Comparison of ENCODE assay signal across 9 cellular contexts in genomic region chr22:36343070-36343719, GRCh38. TPM values are rescaled to one million over a fixed set of nuclear protein-coding genes. Genes with fewer than 3 reads are reported as not detected.
DNase-seq lines count a peak whose midpoint lies in the region; ATAC-seq, FAIRE-seq and TF ChIP-seq lines count a peak whose summit lies in the region.
"Had no signal": no experiment of that assay in that cellular context is flagged by ENCODE, and none has a peak within 500 bp of the region (broad histone marks: within the 10 kb centered on the region; RNA-seq: fewer than 3 reads in every experiment).

No MANE protein-coding gene starts in this region.

- H3K4me2 ChIP-seq in skeletal muscle satellite cell (ENCODE audit: low read length): no peak overlapping the region

- no peak for TF ChIP-seq CTCF in HFFc6 (IDR thresholded peaks at IDR 0.05)
- no peak for TF ChIP-seq CTCF in activated B cell treated with CpG ODN at 0.5 μM for 24 hours (IDR thresholded peaks at IDR 0.05)
- no peak for TF ChIP-seq CTCF in gastroesophageal sphincter (IDR thresholded peaks at IDR 0.05)
- no peak for TF ChIP-seq CTCF in WERI-Rb-1 (IDR thresholded peaks at IDR 0.05; ENCODE audit: low read depth, low read length)
- TF ChIP-seq CTCF in D721Med (IDR thresholded peaks at IDR 0.05; ENCODE audit: insufficient read depth, missing control alignments): no peak

- 0 to 44% methylated on average over 1 to 5 of the region's 5 CpGs for WGBS in gastroesophageal sphincter (ENCODE audit: low coverage in 1 of 2), 2 donors

- H3K4me3 ChIP-seq in gastroesophageal sphincter (no peak overlapping the region), skeletal muscle satellite cell (ENCODE audit: low read length) (no peak overlapping the region), WERI-Rb-1 (ENCODE audit: low read depth, low read length) (no peak overlapping the region)

- POLR2A ChIA-PET in activated B cell treated with CpG ODN at 0.5 μM for 24 hours (lab: Charles Lee): interaction anchor here (0.5 to 1.6 kb wide), 6 partner anchors 11 to 129 kb away, joined by 3 to 8 read pairs (median 6); no protein-coding TSS in a partner anchor

- intact Hi-C loops in activated B cell treated with CpG ODN at 0.5 μM for 24 hours (cut with micrococcal nuclease): no loop called here

- H3K36me3 Mint-ChIP-seq in HFFc6 (ENCODE audit: low read depth) (peaks cover 65% of the 10 kb centered on the region), activated B cell treated with CpG ODN at 0.5 μM for 24 hours (ENCODE audit: low read depth) (peaks cover 83% of the 10 kb centered on the region)

- no peak for TF ChIP-seq EP300 in gastroesophageal sphincter (IDR thresholded peaks at IDR 0.05)

- TF ChIP-seq POLR2A in gastroesophageal sphincter (IDR thresholded peaks at IDR 0.05): no peak

- DNase-seq in HFFc6 (no peak), activated B cell treated with CpG ODN at 0.5 μM for 24 hours (no peak), WERI-Rb-1 (no peak), D721Med (ENCODE audit: insufficient read length, low spot score) (no peak), NCI-H1930 (lab: John Stamatoyannopoulos, UW) (no peak)

- CTCF ChIA-PET in activated B cell treated with CpG ODN at 0.5 μM for 24 hours (lab: Charles Lee): interaction anchor here (1.2 kb wide), 1 partner anchor 127 kb away, joined by 3 read pairs; no protein-coding TSS in a partner anchor

- no peaks in the 10 kb centered on the region for H3K27me3 ChIP-seq in gastroesophageal sphincter
- no peaks in the 10 kb centered on the region for H3K27me3 ChIP-seq in skeletal muscle satellite cell (ENCODE audit: control insufficient read depth, insufficient read depth, low read length)
- H3K27me3 ChIP-seq in WERI-Rb-1 (ENCODE audit: insufficient read depth, low read depth, severe bottlenecking): no peaks in the 10 kb centered on the region

- H3K4me1 ChIP-seq in gastroesophageal sphincter (peaks cover 8 to 99% (median 59%) of the 10 kb centered on the region in 3 donors), skeletal muscle satellite cell (ENCODE audit: control insufficient read depth, insufficient read depth, low read length) (peaks cover 48% of the 10 kb centered on the region)
- H3K4me1 ChIP-seq: parathyroid adenoma had no signal

- peak overlapping the region; percentile 19; the same call in 1 of the 2 replicates for H3K4me3 Mint-ChIP-seq in HFFc6
- H3K4me3 Mint-ChIP-seq in activated B cell treated with CpG ODN at 0.5 μM for 24 hours: no peak overlapping the region

- no peak for FAIRE-seq in D721Med (lab: Jason Lieb, UNC)

- H3K36me3 ChIP-seq in gastroesophageal sphincter (peaks cover 3 to 84% of the 10 kb centered on the region in 2 donors), skeletal muscle satellite cell (ENCODE audit: insufficient read depth, low read length) (peaks cover 80% of the 10 kb centered on the region), WERI-Rb-1 (peaks cover 49% of the 10 kb centered on the region)

- no peaks in the 10 kb centered on the region for H3K9me3 ChIP-seq in gastroesophageal sphincter
- no peaks in the 10 kb centered on the region for H3K9me3 ChIP-seq in skeletal muscle satellite cell (replicated peaks; ENCODE audit: low read length)
- no peaks in the 10 kb centered on the region for H3K9me3 ChIP-seq in WERI-Rb-1 (ENCODE audit: severe bottlenecking)

- ATAC-seq in activated B cell treated with CpG ODN at 0.5 μM for 24 hours (ENCODE audit: low read depth) (no peak), gastroesophageal sphincter (peak; percentile 13), GM18907 (IDR thresholded peaks at IDR 0.05; ENCODE audit: unreplicated experiment) (no peak)

- peak overlapping the region; percentile 99 for H3K27ac Mint-ChIP-seq in HFFc6
- peak overlapping the region; percentile 56 for H3K27ac Mint-ChIP-seq in activated B cell treated with CpG ODN at 0.5 μM for 24 hours

- peaks cover 79% of the 10 kb centered on the region for H3K4me1 Mint-ChIP-seq in HFFc6 (ENCODE audit: low read depth)
- H3K4me1 Mint-ChIP-seq in activated B cell treated with CpG ODN at 0.5 μM for 24 hours: peaks cover 41% of the 10 kb centered on the region

- peak overlapping the region; percentile 2 to 100 (median 100) for H3K27ac ChIP-seq in gastroesophageal sphincter
- no peak overlapping the region for H3K27ac ChIP-seq in WERI-Rb-1
- H3K27ac ChIP-seq: parathyroid adenoma had no signal

- H3K9me3 Mint-ChIP-seq in HFFc6: no peaks in the 10 kb centered on the region
- H3K9me3 Mint-ChIP-seq in activated B cell treated with CpG ODN at 0.5 μM for 24 hours: no peaks in the 10 kb centered on the region

- H3K9ac ChIP-seq in skeletal muscle satellite cell (ENCODE audit: low read depth, low read length): peak overlapping the region; percentile 15
- H3K9ac ChIP-seq: parathyroid adenoma had no signal

- H3K27me3 Mint-ChIP-seq in HFFc6 (ENCODE audit: insufficient read depth): peaks cover 45% of the 10 kb centered on the region
- no peaks in the 10 kb centered on the region for H3K27me3 Mint-ChIP-seq in activated B cell treated with CpG ODN at 0.5 μM for 24 hours

RNA-seq across cellular contexts. Expression of gene MYH9, which starts 44.6 kb away (rescaled TPM):
- 1,000 to 10,000 TPM in 2 of 6 experiments, 100 to 1,000 TPM in 4; 881 to 1,084 (median 937) TPM for total RNA-seq in HFFc6 (2021; fragmentation: NEBNext Ultra II Directional; extraction: Animal tissue kit (Norgen Biotek cat#: 25700))
- 714 and 755 TPM in 2 replicates for total RNA-seq in activated B cell treated with CpG ODN at 0.5 μM for 24 hours
- total RNA-seq in gastroesophageal sphincter: 100 to 1,000 TPM; 304 to 366 (median 322) TPM
- 248 and 329 TPM in 2 replicates for total RNA-seq in skeletal muscle satellite cell (2012; rRNA removed)
